8 cellular contexts compared by ENCODE assay signal in the genomic region with DNA sequence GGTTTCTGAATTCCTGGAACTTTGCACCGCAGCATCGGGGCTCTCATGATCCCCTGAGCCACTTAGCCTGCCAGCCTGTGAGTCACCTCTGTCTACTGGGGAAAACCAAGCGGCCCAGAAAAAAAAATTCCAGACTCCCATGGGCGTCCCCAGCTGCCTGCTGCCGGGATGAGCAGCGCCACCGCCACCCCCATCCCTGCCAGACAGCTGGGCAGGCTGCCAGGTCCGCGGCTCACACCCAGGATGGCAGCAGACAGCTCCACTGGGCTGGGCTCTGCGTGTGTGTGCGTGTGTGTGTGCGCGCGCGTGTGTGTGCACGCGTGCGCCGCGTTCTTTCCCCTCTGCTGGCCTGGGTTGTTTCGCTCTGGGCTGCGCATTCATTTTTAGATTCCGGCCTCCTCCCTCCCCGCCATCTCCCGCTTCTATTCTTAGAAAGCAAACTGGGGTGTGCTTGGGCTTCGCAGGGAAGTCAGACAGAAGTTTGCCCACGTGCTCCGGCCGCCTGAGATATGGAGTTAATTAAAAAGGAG. TPM values are rescaled to one million over a fixed set of nuclear protein-coding genes. Genes with fewer than 3 reads are reported as not detected.
DNase-seq lines count a peak whose midpoint lies in the region; ATAC-seq and TF ChIP-seq lines count a peak whose summit lies in the region.

No MANE protein-coding gene starts in this region.

- H3K27me3 ChIP-seq in BE2C (no peaks in the 10 kb centered on the region), endodermal cell (ENCODE audit: control insufficient read depth, insufficient read depth, low read length, poor library complexity, severe bottlenecking) (peaks cover 40% of the 10 kb centered on the region), mucosa of rectum (ENCODE audit: control insufficient read depth in 2 of 2, insufficient read depth in 2 of 2, low read length in 2 of 2) (peaks cover 4 to 9% of the 10 kb centered on the region in 2 donors)

- no peaks in the 10 kb centered on the region for H3K36me3 Mint-ChIP-seq in endodermal cell (ENCODE audit: low read depth)

- 82 to 92% methylated on average over 15 to 29 of the region's 29 CpGs for WGBS in endodermal cell (ENCODE audit: insufficient coverage in 1 of 2, insufficient read length in 1 of 2), 2 experiments

- no peaks in the 10 kb centered on the region for H3K4me1 Mint-ChIP-seq in endodermal cell

- no peaks in the 10 kb centered on the region for H3K9me3 Mint-ChIP-seq in endodermal cell

- ATAC-seq in GM19455 (IDR thresholded peaks at IDR 0.05; ENCODE audit: unreplicated experiment), result no peak

- H3K4me3 ChIP-seq in BE2C (ENCODE audit: low read depth, low read length) (peak overlapping the region; percentile 51), endodermal cell (ENCODE audit: low read length) (no peak overlapping the region), mucosa of rectum (ENCODE audit: low read length in 2 of 2) (peak overlapping the region; percentile 20 to 47)

- no peak overlapping the region for H3K27ac Mint-ChIP-seq in endodermal cell

- peaks cover 19% of the 10 kb centered on the region for H3K4me1 ChIP-seq in BE2C
- no peaks in the 10 kb centered on the region for H3K4me1 ChIP-seq in endodermal cell (ENCODE audit: control insufficient read depth, insufficient read depth, low read length)
- peaks cover 12 to 22% of the 10 kb centered on the region in 2 donors for H3K4me1 ChIP-seq in mucosa of rectum (ENCODE audit: control insufficient read depth in 2 of 2, insufficient read depth in 2 of 2, low read length in 2 of 2)

- no peaks in the 10 kb centered on the region for H3K36me3 ChIP-seq in BE2C
- no peaks in the 10 kb centered on the region for H3K36me3 ChIP-seq in endodermal cell (ENCODE audit: control insufficient read depth, insufficient read depth, low read length)
- no peaks in the 10 kb centered on the region for H3K36me3 ChIP-seq in mucosa of rectum (ENCODE audit: control insufficient read depth in 2 of 2, insufficient read depth in 2 of 2, low read length in 2 of 2)

- no peak overlapping the region for H3K4me3 Mint-ChIP-seq in endodermal cell

- H3K27me3 Mint-ChIP-seq in endodermal cell (ENCODE audit: insufficient read depth), result peaks cover 36% of the 10 kb centered on the region

- DNase-seq in BE2C (peak; percentile 98), H4 (ENCODE audit: low spot score) (peak; percentile 91), NCI-H460 (ENCODE audit: extremely low read depth, low read depth) (peak; percentile 56), endodermal cell (no peak)
- DNase-seq in activated CD8-positive, alpha-beta memory T cell treated with anti-CD3 and anti-CD28 coated beads for 48 hours (ENCODE audit: low read depth in 2 of 3, low spot score in 2 of 3), result peak; percentile 7 to 23 (median 11)
- peak; percentile 6 to 30 for DNase-seq in stimulated activated CD8-positive, alpha-beta memory T cell treated with anti-CD3 and anti-CD28 coated beads, Interleukin-4, amount 100 ng/mL, for 4 hours (ENCODE audit: low read depth in 2 of 2, low spot score in 1 of 2)

- TF ChIP-seq CTCF in BE2C (IDR thresholded peaks at IDR 0.05; ENCODE audit: low read depth, low read length) (no peak), endodermal cell (conservative IDR thresholded peaks at IDR 0.05) (no peak)

- H3K9ac ChIP-seq in endodermal cell (ENCODE audit: extremely low read depth, low read length, poor library complexity, severe bottlenecking) (no peak overlapping the region), mucosa of rectum (ENCODE audit: low read depth in 1 of 2, low read length in 2 of 2) (peak overlapping the region in 1 of 2 donors; percentile 35)

- H3K9me3 ChIP-seq in BE2C, result no peaks in the 10 kb centered on the region
- peaks cover 3% of the 10 kb centered on the region for H3K9me3 ChIP-seq in endodermal cell (ENCODE audit: control insufficient read depth, low read length)
- no peaks in the 10 kb centered on the region for H3K9me3 ChIP-seq in mucosa of rectum (ENCODE audit: control insufficient read depth in 2 of 2, low read length in 2 of 2)

- peak overlapping the region; percentile 66 for H3K27ac ChIP-seq in endodermal cell (ENCODE audit: low read depth, low read length)
- H3K27ac ChIP-seq in mucosa of rectum (ENCODE audit: low read depth in 2 of 2, low read length in 2 of 2), result peak overlapping the region in 1 of 2 donors; percentile 4

RNA-seq across cellular contexts. Expression of gene PMEPA1, which starts 38.9 kb away (rescaled TPM):
- polyA plus RNA-seq in BE2C (2012; ENCODE audit: insufficient read depth, insufficient read length, low read depth), result 6.3 TPM
- total RNA-seq in H4 (2014; rRNA removed; shearing (Covaris generic)), result 10.0 and 14.4 TPM in 2 replicates
- 3.1 and 3.9 TPM in 2 replicates for total RNA-seq in NCI-H460 (2014; rRNA removed; shearing (Covaris generic))
- polyA plus RNA-seq in NCI-H460 (2014; cell fraction: nucleus; rRNA removed), result 1.6 and 2.3 TPM in 2 replicates
- 10 to 100 TPM; 18.8 to 37.4 TPM for total RNA-seq in endodermal cell
- 56.8 TPM for polyA plus RNA-seq in endodermal cell (2013, experiment 1 of 2)
- polyA plus RNA-seq in endodermal cell (2013, experiment 2 of 2), result 65.5 TPM
